Comparison of ENCODE assay signal across 1 cellular context in the genomic region with DNA sequence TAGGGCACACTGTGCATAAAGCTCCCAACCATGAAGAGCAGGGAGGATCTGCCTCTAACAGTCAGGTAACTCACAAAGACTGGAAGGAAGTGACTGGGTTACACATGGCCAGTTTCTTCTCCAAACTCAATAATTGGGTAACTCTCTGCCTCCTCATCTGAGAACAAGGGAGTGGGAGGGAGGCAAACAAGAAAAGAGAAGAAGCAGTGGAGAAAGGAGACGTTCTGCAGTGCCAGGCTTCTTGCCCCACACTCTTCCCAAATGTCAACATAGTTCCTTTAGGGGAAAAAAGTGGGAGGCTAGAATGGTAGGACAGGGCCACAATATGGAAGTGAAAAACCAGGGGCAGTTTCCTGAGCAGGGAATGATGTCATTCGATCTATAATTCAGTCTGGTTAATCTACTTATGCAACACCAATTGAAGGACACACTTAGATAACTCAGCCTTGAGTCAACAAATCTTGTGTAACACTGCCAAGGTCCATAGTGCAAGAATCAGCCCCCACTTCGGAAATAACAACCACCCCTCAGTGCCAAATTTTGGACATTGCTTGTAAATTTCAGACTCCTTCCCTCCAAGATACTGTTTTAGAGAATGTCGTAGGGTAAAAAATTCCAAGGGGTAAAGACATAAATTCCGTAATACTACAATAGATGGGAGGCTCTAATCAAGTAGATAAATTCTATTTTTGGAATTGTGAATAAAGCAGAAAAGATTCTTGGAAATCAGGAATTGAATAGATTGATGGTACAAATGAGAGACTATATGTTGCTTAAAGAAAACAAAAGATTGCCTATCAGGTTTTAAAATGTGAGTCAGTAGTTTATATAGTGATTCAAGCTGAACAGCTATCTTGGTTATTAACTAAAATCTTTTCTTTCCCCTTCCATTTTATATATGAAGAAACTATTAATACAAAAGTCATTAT.
TF ChIP-seq lines count a peak whose summit lies in the region.

No MANE protein-coding gene starts in this region.

TF ChIP-seq in HepG2, 621 proteins besides CTCF, POLR2A, EP300 and RAD21 (continued from another document and continues in another):
- TF ChIP-seq, protein P1, sequence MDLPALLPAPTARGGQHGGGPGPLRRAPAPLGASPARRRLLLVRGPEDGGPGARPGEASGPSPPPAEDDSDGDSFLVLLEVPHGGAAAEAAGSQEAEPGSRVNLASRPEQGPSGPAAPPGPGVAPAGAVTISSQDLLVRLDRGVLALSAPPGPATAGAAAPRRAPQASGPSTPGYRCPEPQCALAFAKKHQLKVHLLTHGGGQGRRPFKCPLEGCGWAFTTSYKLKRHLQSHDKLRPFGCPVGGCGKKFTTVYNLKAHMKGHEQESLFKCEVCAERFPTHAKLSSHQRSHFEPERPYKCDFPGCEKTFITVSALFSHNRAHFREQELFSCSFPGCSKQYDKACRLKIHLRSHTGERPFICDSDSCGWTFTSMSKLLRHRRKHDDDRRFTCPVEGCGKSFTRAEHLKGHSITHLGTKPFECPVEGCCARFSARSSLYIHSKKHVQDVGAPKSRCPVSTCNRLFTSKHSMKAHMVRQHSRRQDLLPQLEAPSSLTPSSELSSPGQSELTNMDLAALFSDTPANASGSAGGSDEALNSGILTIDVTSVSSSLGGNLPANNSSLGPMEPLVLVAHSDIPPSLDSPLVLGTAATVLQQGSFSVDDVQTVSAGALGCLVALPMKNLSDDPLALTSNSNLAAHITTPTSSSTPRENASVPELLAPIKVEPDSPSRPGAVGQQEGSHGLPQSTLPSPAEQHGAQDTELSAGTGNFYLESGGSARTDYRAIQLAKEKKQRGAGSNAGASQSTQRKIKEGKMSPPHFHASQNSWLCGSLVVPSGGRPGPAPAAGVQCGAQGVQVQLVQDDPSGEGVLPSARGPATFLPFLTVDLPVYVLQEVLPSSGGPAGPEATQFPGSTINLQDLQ (CRISPR knock-in tag; IDR thresholded peaks at IDR 0.05): no peak
- 0 out of 2 replicates have a peak, but pooled peaks have one; percentile 34 for TF ChIP-seq ZNF564 (CRISPR knock-in tag; IDR thresholded peaks at IDR 0.05)
- TF ChIP-seq, protein P2, sequence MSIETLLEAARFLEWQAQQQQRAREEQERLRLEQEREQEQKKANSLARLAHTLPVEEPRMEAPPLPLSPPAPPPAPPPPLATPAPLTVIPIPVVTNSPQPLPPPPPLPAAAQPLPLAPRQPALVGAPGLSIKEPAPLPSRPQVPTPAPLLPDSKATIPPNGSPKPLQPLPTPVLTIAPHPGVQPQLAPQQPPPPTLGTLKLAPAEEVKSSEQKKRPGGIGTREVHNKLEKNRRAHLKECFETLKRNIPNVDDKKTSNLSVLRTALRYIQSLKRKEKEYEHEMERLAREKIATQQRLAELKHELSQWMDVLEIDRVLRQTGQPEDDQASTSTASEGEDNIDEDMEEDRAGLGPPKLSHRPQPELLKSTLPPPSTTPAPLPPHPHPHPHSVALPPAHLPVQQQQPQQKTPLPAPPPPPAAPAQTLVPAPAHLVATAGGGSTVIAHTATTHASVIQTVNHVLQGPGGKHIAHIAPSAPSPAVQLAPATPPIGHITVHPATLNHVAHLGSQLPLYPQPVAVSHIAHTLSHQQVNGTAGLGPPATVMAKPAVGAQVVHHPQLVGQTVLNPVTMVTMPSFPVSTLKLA (IDR thresholded peaks at IDR 0.05): no peak
- TF ChIP-seq CC2D1A (CRISPR knock-in tag; IDR thresholded peaks at IDR 0.05): no peak
- TF ChIP-seq, protein P3, sequence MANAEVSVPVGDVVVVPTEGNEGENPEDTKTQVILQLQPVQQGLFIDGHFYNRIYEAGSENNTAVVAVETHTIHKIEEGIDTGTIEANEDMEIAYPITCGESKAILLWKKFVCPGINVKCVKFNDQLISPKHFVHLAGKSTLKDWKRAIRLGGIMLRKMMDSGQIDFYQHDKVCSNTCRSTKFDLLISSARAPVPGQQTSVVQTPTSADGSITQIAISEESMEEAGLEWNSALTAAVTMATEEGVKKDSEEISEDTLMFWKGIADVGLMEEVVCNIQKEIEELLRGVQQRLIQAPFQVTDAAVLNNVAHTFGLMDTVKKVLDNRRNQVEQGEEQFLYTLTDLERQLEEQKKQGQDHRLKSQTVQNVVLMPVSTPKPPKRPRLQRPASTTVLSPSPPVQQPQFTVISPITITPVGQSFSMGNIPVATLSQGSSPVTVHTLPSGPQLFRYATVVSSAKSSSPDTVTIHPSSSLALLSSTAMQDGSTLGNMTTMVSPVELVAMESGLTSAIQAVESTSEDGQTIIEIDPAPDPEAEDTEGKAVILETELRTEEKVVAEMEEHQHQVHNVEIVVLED (CRISPR knock-in tag; IDR thresholded peaks at IDR 0.05; ENCODE audit: borderline replicate concordance): peak; percentile 72
- TF ChIP-seq RFX1 (IDR thresholded peaks at IDR 0.05): no peak
- no peak for TF ChIP-seq JARID2 (CRISPR knock-in tag; IDR thresholded peaks at IDR 0.05; ENCODE audit: insufficient replicate concordance)
- TF ChIP-seq ZFP1 (CRISPR knock-in tag; IDR thresholded peaks at IDR 0.05): peak; percentile 95
- TF ChIP-seq, protein P4, sequence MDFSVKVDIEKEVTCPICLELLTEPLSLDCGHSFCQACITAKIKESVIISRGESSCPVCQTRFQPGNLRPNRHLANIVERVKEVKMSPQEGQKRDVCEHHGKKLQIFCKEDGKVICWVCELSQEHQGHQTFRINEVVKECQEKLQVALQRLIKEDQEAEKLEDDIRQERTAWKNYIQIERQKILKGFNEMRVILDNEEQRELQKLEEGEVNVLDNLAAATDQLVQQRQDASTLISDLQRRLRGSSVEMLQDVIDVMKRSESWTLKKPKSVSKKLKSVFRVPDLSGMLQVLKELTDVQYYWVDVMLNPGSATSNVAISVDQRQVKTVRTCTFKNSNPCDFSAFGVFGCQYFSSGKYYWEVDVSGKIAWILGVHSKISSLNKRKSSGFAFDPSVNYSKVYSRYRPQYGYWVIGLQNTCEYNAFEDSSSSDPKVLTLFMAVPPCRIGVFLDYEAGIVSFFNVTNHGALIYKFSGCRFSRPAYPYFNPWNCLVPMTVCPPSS (IDR thresholded peaks at IDR 0.05): no peak
- TF ChIP-seq ZSCAN21 (CRISPR knock-in tag; IDR thresholded peaks at IDR 0.05; ENCODE audit: borderline replicate concordance): no peak
- TF ChIP-seq CEBPG (CRISPR knock-in tag; IDR thresholded peaks at IDR 0.05): peak; percentile 98
- peak; percentile 95 for TF ChIP-seq HOXA5 (CRISPR knock-in tag; IDR thresholded peaks at IDR 0.05)
- no peak for TF ChIP-seq NFYC (CRISPR knock-in tag; IDR thresholded peaks at IDR 0.05)
- TF ChIP-seq CEBPB (IDR thresholded peaks at IDR 0.05; ENCODE audit: borderline replicate concordance, low read depth, low read length): peak; percentile 98
- TF ChIP-seq NR2F6 (IDR thresholded peaks at IDR 0.05): peak; percentile 88
- peak; percentile 93 for TF ChIP-seq NR2F6 (CRISPR knock-in tag; IDR thresholded peaks at IDR 0.05)
- TF ChIP-seq BORCS8-MEF2B (CRISPR knock-in tag; IDR thresholded peaks at IDR 0.05): no peak
- TF ChIP-seq ZNF12 (CRISPR knock-in tag; IDR thresholded peaks at IDR 0.05): peak; percentile 78; the same call in 1 of the 2 replicates
- no peak for TF ChIP-seq MAF1 (CRISPR knock-in tag; IDR thresholded peaks at IDR 0.05; ENCODE audit: borderline replicate concordance)
- no peak for TF ChIP-seq ZNF570 (CRISPR knock-in tag; IDR thresholded peaks at IDR 0.05; ENCODE audit: borderline replicate concordance)
- TF ChIP-seq ZFP36 (IDR thresholded peaks at IDR 0.05; ENCODE audit: borderline replicate concordance, low read depth, low read length, partially characterized antibody): no peak
- TF ChIP-seq ZMYM2 (CRISPR knock-in tag; IDR thresholded peaks at IDR 0.05): peak; percentile 92
- peak; percentile 83 for TF ChIP-seq MEIS2 (CRISPR knock-in tag; IDR thresholded peaks at IDR 0.05)
- TF ChIP-seq ZNF343 (CRISPR knock-in tag; IDR thresholded peaks at IDR 0.05): 0 out of 2 replicates have a peak, but pooled peaks have one; percentile 36
- TF ChIP-seq ZNF616 (CRISPR knock-in tag; IDR thresholded peaks at IDR 0.05; ENCODE audit: low read depth): no peak
- no peak for TF ChIP-seq RFX3 (CRISPR knock-in tag; IDR thresholded peaks at IDR 0.05)
- TF ChIP-seq, protein P5, sequence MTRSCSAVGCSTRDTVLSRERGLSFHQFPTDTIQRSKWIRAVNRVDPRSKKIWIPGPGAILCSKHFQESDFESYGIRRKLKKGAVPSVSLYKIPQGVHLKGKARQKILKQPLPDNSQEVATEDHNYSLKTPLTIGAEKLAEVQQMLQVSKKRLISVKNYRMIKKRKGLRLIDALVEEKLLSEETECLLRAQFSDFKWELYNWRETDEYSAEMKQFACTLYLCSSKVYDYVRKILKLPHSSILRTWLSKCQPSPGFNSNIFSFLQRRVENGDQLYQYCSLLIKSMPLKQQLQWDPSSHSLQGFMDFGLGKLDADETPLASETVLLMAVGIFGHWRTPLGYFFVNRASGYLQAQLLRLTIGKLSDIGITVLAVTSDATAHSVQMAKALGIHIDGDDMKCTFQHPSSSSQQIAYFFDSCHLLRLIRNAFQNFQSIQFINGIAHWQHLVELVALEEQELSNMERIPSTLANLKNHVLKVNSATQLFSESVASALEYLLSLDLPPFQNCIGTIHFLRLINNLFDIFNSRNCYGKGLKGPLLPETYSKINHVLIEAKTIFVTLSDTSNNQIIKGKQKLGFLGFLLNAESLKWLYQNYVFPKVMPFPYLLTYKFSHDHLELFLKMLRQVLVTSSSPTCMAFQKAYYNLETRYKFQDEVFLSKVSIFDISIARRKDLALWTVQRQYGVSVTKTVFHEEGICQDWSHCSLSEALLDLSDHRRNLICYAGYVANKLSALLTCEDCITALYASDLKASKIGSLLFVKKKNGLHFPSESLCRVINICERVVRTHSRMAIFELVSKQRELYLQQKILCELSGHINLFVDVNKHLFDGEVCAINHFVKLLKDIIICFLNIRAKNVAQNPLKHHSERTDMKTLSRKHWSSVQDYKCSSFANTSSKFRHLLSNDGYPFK (CRISPR knock-in tag; IDR thresholded peaks at IDR 0.05; ENCODE audit: borderline replicate concordance): no peak
- no peak for TF ChIP-seq RBFOX2 (IDR thresholded peaks at IDR 0.05; ENCODE audit: low read depth, low read length)
- no peak for TF ChIP-seq ATRX (CRISPR knock-in tag; IDR thresholded peaks at IDR 0.05; ENCODE audit: borderline replicate concordance)
- TF ChIP-seq ZNF337 (CRISPR knock-in tag; IDR thresholded peaks at IDR 0.05; ENCODE audit: borderline replicate concordance, low read depth): 0 out of 2 replicates have a peak, but pooled peaks have one; percentile 58
- TF ChIP-seq, protein P6, sequence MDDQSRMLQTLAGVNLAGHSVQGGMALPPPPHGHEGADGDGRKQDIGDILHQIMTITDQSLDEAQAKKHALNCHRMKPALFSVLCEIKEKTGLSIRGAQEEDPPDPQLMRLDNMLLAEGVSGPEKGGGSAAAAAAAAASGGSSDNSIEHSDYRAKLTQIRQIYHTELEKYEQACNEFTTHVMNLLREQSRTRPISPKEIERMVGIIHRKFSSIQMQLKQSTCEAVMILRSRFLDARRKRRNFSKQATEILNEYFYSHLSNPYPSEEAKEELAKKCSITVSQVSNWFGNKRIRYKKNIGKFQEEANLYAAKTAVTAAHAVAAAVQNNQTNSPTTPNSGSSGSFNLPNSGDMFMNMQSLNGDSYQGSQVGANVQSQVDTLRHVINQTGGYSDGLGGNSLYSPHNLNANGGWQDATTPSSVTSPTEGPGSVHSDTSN (CRISPR knock-in tag; IDR thresholded peaks at IDR 0.05; ENCODE audit: borderline replicate concordance): no peak
- no peak for TF ChIP-seq MLLT10 (CRISPR knock-in tag; IDR thresholded peaks at IDR 0.05)
- no peak for TF ChIP-seq ZNF333 (CRISPR knock-in tag; IDR thresholded peaks at IDR 0.05; ENCODE audit: borderline replicate concordance)
- TF ChIP-seq MIXL1 (CRISPR knock-in tag; IDR thresholded peaks at IDR 0.05): peak; percentile 100
- no peak for TF ChIP-seq ZFAT (CRISPR knock-in tag; conservative IDR thresholded peaks at IDR 0.05)
- TF ChIP-seq, protein P7, sequence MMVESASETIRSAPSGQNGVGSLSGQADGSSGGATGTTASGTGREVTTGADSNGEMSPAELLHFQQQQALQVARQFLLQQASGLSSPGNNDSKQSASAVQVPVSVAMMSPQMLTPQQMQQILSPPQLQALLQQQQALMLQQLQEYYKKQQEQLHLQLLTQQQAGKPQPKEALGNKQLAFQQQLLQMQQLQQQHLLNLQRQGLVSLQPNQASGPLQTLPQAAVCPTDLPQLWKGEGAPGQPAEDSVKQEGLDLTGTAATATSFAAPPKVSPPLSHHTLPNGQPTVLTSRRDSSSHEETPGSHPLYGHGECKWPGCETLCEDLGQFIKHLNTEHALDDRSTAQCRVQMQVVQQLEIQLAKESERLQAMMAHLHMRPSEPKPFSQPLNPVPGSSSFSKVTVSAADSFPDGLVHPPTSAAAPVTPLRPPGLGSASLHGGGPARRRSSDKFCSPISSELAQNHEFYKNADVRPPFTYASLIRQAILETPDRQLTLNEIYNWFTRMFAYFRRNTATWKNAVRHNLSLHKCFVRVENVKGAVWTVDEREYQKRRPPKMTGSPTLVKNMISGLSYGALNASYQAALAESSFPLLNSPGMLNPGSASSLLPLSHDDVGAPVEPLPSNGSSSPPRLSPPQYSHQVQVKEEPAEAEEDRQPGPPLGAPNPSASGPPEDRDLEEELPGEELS (CRISPR knock-in tag; IDR thresholded peaks at IDR 0.05): peak; percentile 98
- no peak for TF ChIP-seq ZNF143 (CRISPR knock-in tag; IDR thresholded peaks at IDR 0.05)
- TF ChIP-seq, protein P8, sequence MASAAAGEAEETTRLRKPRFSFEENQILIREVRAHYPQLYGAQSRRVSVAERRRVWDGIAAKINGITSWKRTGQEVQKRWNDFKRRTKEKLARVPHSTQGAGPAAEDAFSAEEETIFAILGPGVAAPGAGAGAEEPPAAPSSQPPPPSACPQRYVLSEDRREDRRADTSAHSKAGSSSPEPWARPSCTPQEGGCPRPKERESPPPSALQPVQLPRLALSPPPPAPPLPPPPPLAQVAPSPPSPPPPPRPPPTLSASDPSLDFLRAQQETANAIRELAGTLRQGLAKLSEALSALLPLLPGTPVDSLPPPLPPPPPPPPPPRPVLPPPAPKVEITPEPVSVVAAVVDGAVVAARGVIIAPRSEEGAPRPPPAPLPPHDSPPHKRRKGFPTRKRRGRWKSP (CRISPR knock-in tag; IDR thresholded peaks at IDR 0.05): peak; percentile 60; the same call in 1 of the 2 replicates
- TF ChIP-seq KLF12 (CRISPR knock-in tag; IDR thresholded peaks at IDR 0.05; ENCODE audit: borderline replicate concordance): no peak
- TF ChIP-seq, protein P9, sequence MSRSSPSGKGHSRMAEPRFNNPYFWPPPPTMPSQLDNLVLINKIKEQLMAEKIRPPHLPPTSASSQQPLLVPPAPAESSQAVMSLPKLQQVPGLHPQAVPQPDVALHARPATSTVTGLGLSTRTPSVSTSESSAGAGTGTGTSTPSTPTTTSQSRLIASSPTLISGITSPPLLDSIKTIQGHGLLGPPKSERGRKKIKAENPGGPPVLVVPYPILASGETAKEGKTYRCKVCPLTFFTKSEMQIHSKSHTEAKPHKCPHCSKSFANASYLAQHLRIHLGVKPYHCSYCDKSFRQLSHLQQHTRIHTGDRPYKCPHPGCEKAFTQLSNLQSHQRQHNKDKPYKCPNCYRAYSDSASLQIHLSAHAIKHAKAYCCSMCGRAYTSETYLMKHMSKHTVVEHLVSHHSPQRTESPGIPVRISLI (CRISPR knock-in tag; IDR thresholded peaks at IDR 0.05; ENCODE audit: borderline replicate concordance): peak; percentile 67; the same call in 1 of the 2 replicates
- TF ChIP-seq ZNF430 (CRISPR knock-in tag; IDR thresholded peaks at IDR 0.05): peak; percentile 74; the same call in 1 of the 2 replicates
- peak; percentile 93 for TF ChIP-seq PPARG (CRISPR knock-in tag; conservative IDR thresholded peaks at IDR 0.05)
- TF ChIP-seq AHR (CRISPR knock-in tag; IDR thresholded peaks at IDR 0.05): peak; percentile 51; the same call in 1 of the 2 replicates
- 0 out of 2 replicates have a peak, but pooled peaks have one; percentile 30 for TF ChIP-seq ZFP37 (CRISPR knock-in tag; IDR thresholded peaks at IDR 0.05; ENCODE audit: borderline replicate concordance)
- no peak for TF ChIP-seq ZNF839 (CRISPR knock-in tag; IDR thresholded peaks at IDR 0.05; ENCODE audit: borderline replicate concordance)
